17 cellular contexts compared by ENCODE assay signal in the genomic region with DNA sequence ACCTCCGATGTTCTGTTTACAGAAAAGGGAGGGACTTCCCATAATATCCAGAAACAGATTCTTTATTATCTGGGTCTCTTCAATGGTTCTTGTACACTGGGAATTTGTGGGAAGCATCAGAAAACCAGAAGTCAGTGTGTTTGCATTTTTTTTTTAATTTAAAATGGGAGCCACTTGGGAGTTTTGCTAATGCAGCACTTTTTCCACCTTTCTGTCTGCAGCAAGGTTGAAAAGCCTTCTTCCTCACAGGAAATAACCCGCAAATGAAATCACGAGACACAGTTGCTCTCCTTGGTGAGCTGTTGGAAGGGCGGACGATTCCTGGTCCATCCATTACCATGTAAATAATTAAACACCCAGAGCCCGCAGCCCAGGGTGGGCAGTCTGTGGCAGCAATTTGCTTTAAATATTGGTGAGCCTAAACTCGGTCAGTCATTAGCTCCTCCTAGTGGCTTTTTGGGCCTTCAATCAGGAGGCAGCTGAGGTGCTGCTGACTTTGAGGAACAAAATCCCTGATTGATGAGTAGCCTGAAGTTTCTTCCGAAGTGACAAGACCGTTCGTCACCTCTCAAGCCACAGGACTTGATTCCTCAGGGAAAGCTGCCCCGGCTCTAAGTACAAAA.
DNase-seq lines count a peak whose midpoint lies in the region; ATAC-seq, FAIRE-seq and TF ChIP-seq lines count a peak whose summit lies in the region.
"Had no signal": no experiment of that assay in that cellular context is flagged by ENCODE, and none has a peak within 500 bp of the region (broad histone marks: within the 10 kb centered on the region; RNA-seq: fewer than 3 reads in every experiment).

No MANE protein-coding gene starts in this region.

- H3K4me1 ChIP-seq in HepG2 (ENCODE audit: insufficient read depth, low read length) (no peaks in the 10 kb centered on the region), kidney (ENCODE audit: control insufficient read depth in 1 of 2, insufficient read depth in 1 of 2, low read depth in 1 of 2, low read length in 2 of 2) (peaks cover 0 to 4% of the 10 kb centered on the region in 2 donors)
- H3K4me1 ChIP-seq: pancreas had no signal

- H3K27me3 ChIP-seq in BJ (ENCODE audit: control insufficient read depth, insufficient read depth, low read length) (no peaks in the 10 kb centered on the region), HepG2 (ENCODE audit: control insufficient read depth in 1 of 2, insufficient read depth in 2 of 2, low read length in 2 of 2) (0 out of 5 replicates have a peak, but pooled peaks cover 0 to 4% of the 10 kb centered on the region in 2 experiments)
- H3K27me3 ChIP-seq: gastrocnemius medialis, pancreas had no signal

- TF ChIP-seq CTCF in BJ (IDR thresholded peaks at IDR 0.05; ENCODE audit: insufficient read depth, low read depth, low read length) (peak; percentile 29; the same call in 1 of the 2 replicates), HFF-Myc (IDR thresholded peaks at IDR 0.05; ENCODE audit: low read depth, low read length, missing control alignments) (peak; percentile 24), HepG2 (CRISPR knock-in tag; IDR thresholded peaks at IDR 0.05) (0 out of 2 replicates have a peak, but pooled peaks have one; percentile 26), kidney (IDR thresholded peaks at IDR 0.05; ENCODE audit: borderline replicate concordance, extremely low read depth, insufficient read depth) (no peak)

- intact Hi-C loops in HepG2 (cut with micrococcal nuclease; ENCODE audit: unreplicated experiment) = no loop called here
- intact Hi-C loops in kidney (cut with DNase I) = no loop called here

- H3K36me3 Mint-ChIP-seq in effector memory CD8-positive, alpha-beta T cell (ENCODE audit: insufficient read depth) = peaks cover 3% of the 10 kb centered on the region
- H3K36me3 Mint-ChIP-seq: activated naive CD8-positive, alpha-beta T cell treated with anti-CD3 and anti-CD28 coated beads, Interleukin-2, amount 10 ng/mL, durations not matched to agents 7 days and 5 days; CD8-positive, alpha-beta memory T cell; stimulated activated memory B cell treated with anti-CD40 and anti-IgM and Interleukin-4, amounts not matched to agents 10 μg/mL and 1 μg/mL and 100 μg/mL, for 72 hours had no signal

- H2AFZ ChIP-seq in HepG2 (ENCODE audit: low read length) = no peak overlapping the region

- no peak overlapping the region for H3K27ac Mint-ChIP-seq in effector memory CD8-positive, alpha-beta T cell
- H3K27ac Mint-ChIP-seq: activated naive CD8-positive, alpha-beta T cell treated with anti-CD3 and anti-CD28 coated beads, Interleukin-2, amount 10 ng/mL, durations not matched to agents 7 days and 5 days; CD8-positive, alpha-beta memory T cell; stimulated activated memory B cell treated with anti-CD40 and anti-IgM and Interleukin-4, amounts not matched to agents 10 μg/mL and 1 μg/mL and 100 μg/mL, for 72 hours had no signal

- no TSS peak for BruUV-seq in HepG2 (replicated peaks; lab: Mats Ljungman, UMichigan)

- peaks cover 13 to 25% of the 10 kb centered on the region in 2 donors for H3K27me3 Mint-ChIP-seq in effector memory CD8-positive, alpha-beta T cell
- H3K27me3 Mint-ChIP-seq: activated naive CD8-positive, alpha-beta T cell treated with anti-CD3 and anti-CD28 coated beads, Interleukin-2, amount 10 ng/mL, durations not matched to agents 7 days and 5 days had no signal

- H3K9ac ChIP-seq in HepG2 (ENCODE audit: insufficient read depth, low read depth, low read length) (no peak overlapping the region), kidney (ENCODE audit: low read length in 2 of 2) (no peak overlapping the region)

- H3K9me3 Mint-ChIP-seq in effector memory CD8-positive, alpha-beta T cell = no peaks in the 10 kb centered on the region
- H3K9me3 Mint-ChIP-seq: activated naive CD8-positive, alpha-beta T cell treated with anti-CD3 and anti-CD28 coated beads, Interleukin-2, amount 10 ng/mL, durations not matched to agents 7 days and 5 days; CD8-positive, alpha-beta memory T cell; stimulated activated memory B cell treated with anti-CD40 and anti-IgM and Interleukin-4, amounts not matched to agents 10 μg/mL and 1 μg/mL and 100 μg/mL, for 72 hours had no signal

- CTCF ChIA-PET in BJ (lab: Yijun Ruan, JAX) = no interaction called here
- CTCF ChIA-PET in HepG2 (lab: Yijun Ruan, JAX; ENCODE audit: low intra/inter-chr PET ratio, low total read pairs) = no interaction called here

- POLR2A ChIA-PET in BJ (lab: Charles Lee) (no interaction called here), HepG2 (lab: Yijun Ruan, JAX) (no interaction called here)

- H3K4me3 ChIP-seq in BJ (ENCODE audit: low read depth, low read length) = no peak overlapping the region
- H3K4me3 ChIP-seq in HFF-Myc (replicated peaks; ENCODE audit: low read depth, low read length) = no peak overlapping the region
- H3K4me3 ChIP-seq in HepG2 (replicated peaks in 1 of 3; ENCODE audit: insufficient read depth in 1 of 3, low read depth in 2 of 3, low read length in 3 of 3) = no peak overlapping the region
- H3K4me3 ChIP-seq in kidney (ENCODE audit: low read length in 2 of 2) = no peak overlapping the region
- H3K4me3 ChIP-seq: gastrocnemius medialis, lung, pancreas had no signal

- H3K4me2 ChIP-seq in HepG2 (ENCODE audit: low read depth, low read length) = no peak overlapping the region

- no peak for TF ChIP-seq RAD21 in HepG2 (CRISPR knock-in tag; IDR thresholded peaks at IDR 0.05)

- WGBS in HepG2 (ENCODE audit: low lambda C conversion rate) = 41% methylated on average over 11 of the region's 11 CpGs

- peaks cover 4 to 5% of the 10 kb centered on the region in 2 donors for H3K4me1 Mint-ChIP-seq in effector memory CD8-positive, alpha-beta T cell (ENCODE audit: low read depth in 2 of 2)
- H3K4me1 Mint-ChIP-seq: activated naive CD8-positive, alpha-beta T cell treated with anti-CD3 and anti-CD28 coated beads, Interleukin-2, amount 10 ng/mL, durations not matched to agents 7 days and 5 days had no signal

- in situ Hi-C loops in HepG2 (cut with HindIII; ENCODE audit: extremely low pct_ligation_motif_present, low pct_unique_long_range_greater_than_20kb) = no loop called here

- no peaks in the 10 kb centered on the region for H3K79me2 ChIP-seq in HepG2 (ENCODE audit: insufficient read depth, low read length)

- no peak overlapping the region for H3K27ac ChIP-seq in HepG2 (ENCODE audit: extremely low read length, insufficient read depth, low read length)
- H3K27ac ChIP-seq in kidney (ENCODE audit: low read depth in 2 of 2, low read length in 2 of 2) = no peak overlapping the region
- H3K27ac ChIP-seq: gastrocnemius medialis, pancreas had no signal

- H4K20me1 ChIP-seq in HepG2 (ENCODE audit: insufficient read depth, low read length) = no peaks in the 10 kb centered on the region

- no peak overlapping the region for H3K4me3 Mint-ChIP-seq in effector memory CD8-positive, alpha-beta T cell
- H3K4me3 Mint-ChIP-seq: activated naive CD8-positive, alpha-beta T cell treated with anti-CD3 and anti-CD28 coated beads, Interleukin-2, amount 10 ng/mL, durations not matched to agents 7 days and 5 days; CD8-positive, alpha-beta memory T cell; stimulated activated memory B cell treated with anti-CD40 and anti-IgM and Interleukin-4, amounts not matched to agents 10 μg/mL and 1 μg/mL and 100 μg/mL, for 72 hours had no signal

- TF ChIP-seq EP300 in HepG2 (IDR thresholded peaks at IDR 0.05; ENCODE audit: low read depth in 2 of 2, low read length in 2 of 2) (no peak), HepG2 (CRISPR knock-in tag; IDR thresholded peaks at IDR 0.05; ENCODE audit: borderline replicate concordance) (no peak)

- DNase-seq in BJ (ENCODE audit: low read depth) = no peak
- DNase-seq in HFF-Myc (ENCODE audit: extremely low read depth, low read depth) = no peak
- peak; percentile 26 for DNase-seq in astrocyte of the hippocampus (ENCODE audit: low read depth, low spot score)
- DNase-seq in HepG2 (ENCODE audit: low spot score) = no peak
- DNase-seq in stimulated activated CD4-positive, alpha-beta T cell treated with anti-CD3 and anti-CD28 coated beads, Interleukin-1b, Interleukin-23, amount 100 ng/mL, for 48 hours = no peak
- DNase-seq in kidney = no peak
- no peak for DNase-seq in activated CD4-positive, CD25-positive, alpha-beta regulatory T cell treated with anti-CD3 and anti-CD28 coated beads, Interleukin-2, amount 50 U/mL, for 72 hours
- no peak for DNase-seq in effector memory CD8-positive, alpha-beta T cell
- DNase-seq: activated naive CD8-positive, alpha-beta T cell treated with anti-CD3 and anti-CD28 coated beads, Interleukin-2, amount 10 ng/mL, durations not matched to agents 7 days and 5 days; CD8-positive, alpha-beta memory T cell; dermis blood vessel endothelial cell; gastrocnemius medialis; Kasumi-1; pancreas; T1000 had no signal

- no peaks in the 10 kb centered on the region for H3K36me3 ChIP-seq in BJ (ENCODE audit: control insufficient read depth, insufficient read depth, low read length)
- no peaks in the 10 kb centered on the region for H3K36me3 ChIP-seq in HepG2 (replicated peaks in 1 of 2; ENCODE audit: control insufficient read depth in 1 of 2, insufficient read depth in 2 of 2, low read length in 2 of 2)
- no peaks in the 10 kb centered on the region for H3K36me3 ChIP-seq in kidney (ENCODE audit: control insufficient read depth in 1 of 2, insufficient read depth in 2 of 2, low read length in 2 of 2)
- H3K36me3 ChIP-seq: gastrocnemius medialis, pancreas had no signal

- no peak for TF ChIP-seq POLR2A in HepG2 (IDR thresholded peaks at IDR 0.05; ENCODE audit: insufficient read depth in 1 of 2, low read depth in 2 of 2, low read length in 2 of 2)

- FAIRE-seq in HepG2 (lab: Jason Lieb, UNC) (no peak), kidney (lab: Jason Lieb, UNC) (no peak)
- FAIRE-seq: pancreas had no signal

- H3K9me3 ChIP-seq in HepG2 (ENCODE audit: low read length) (no peaks in the 10 kb centered on the region), kidney (ENCODE audit: control insufficient read depth in 1 of 2, low read length in 2 of 2) (no peaks in the 10 kb centered on the region)
- H3K9me3 ChIP-seq: gastrocnemius medialis, pancreas had no signal

- peak; percentile 65 for ATAC-seq in HepG2
- no peak for ATAC-seq in effector memory CD8-positive, alpha-beta T cell (replicated peaks)
- ATAC-seq: gastrocnemius medialis; pancreas; stimulated activated memory B cell treated with anti-CD40 and anti-IgM and Interleukin-4, amounts not matched to agents 10 μg/mL and 1 μg/mL and 100 μg/mL, for 72 hours had no signal

TF ChIP-seq in HepG2, 621 proteins besides CTCF, POLR2A, EP300 and RAD21 (continues in another document):
- TF ChIP-seq, protein P1, sequence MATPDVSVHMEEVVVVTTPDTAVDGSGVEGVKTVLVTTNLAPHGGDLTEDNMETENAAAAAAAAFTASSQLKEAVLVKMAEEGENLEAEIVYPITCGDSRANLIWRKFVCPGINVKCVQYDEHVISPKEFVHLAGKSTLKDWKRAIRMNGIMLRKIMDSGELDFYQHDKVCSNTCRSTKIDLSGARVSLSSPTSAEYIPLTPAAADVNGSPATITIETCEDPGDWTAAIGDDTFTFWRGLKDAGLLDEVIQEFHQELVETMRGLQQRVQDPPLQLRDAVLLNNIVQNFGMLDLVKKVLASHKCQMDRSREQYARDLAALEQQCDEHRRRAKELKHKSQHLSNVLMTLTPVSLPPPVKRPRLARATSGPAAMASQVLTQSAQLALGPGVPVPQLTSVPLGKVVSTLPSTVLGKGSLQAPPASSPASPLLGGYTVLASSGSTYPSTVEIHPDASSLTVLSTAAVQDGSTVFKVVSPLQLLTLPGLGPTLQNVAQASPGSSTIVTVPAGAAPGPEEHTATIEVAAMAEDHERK (CRISPR knock-in tag; IDR thresholded peaks at IDR 0.05; ENCODE audit: low read depth) = no peak
